Comparison of ENCODE assay signal across 8 cellular contexts in the genomic region with DNA sequence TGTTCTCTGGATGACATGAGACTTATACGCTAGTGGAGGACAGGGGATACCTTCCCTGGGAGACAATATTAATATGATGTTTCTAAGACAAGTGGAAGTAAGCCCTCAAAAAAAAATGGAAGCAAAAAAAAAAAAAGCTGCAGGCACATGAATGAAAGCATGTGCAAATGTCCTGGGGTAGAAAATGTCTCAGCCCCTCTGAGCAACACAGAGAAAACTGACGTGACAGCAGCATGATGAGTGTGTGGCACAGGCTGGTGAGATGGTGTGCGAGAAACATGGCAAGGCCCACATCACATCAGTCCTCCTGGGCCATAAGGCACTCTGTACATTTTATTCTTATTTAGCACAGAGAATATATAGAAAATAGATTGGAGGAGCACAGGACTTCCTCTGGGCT.
"Had no signal": no experiment of that assay in that cellular context is flagged by ENCODE, and none has a peak within 500 bp of the region (broad histone marks: within the 10 kb centered on the region; RNA-seq: fewer than 3 reads in every experiment).

No MANE protein-coding gene starts in this region.

- H3K4me3 Mint-ChIP-seq: IgD-negative memory B cell had no signal

- H3K27ac ChIP-seq: HL-60, KMS-11 had no signal

- H3K27me3 Mint-ChIP-seq: IgD-negative memory B cell had no signal

- H3K27ac Mint-ChIP-seq: IgD-negative memory B cell had no signal

- H3K36me3 Mint-ChIP-seq: IgD-negative memory B cell had no signal

- H3K4me2 ChIP-seq: KMS-11 had no signal

- H3K9ac ChIP-seq: KMS-11 had no signal

- ATAC-seq: HepG2 had no signal

- FAIRE-seq: HepG2, HTR-8/SVneo had no signal

- DNase-seq: IMR-90, KBM-7, KG1 had no signal
